In the genomic region with DNA sequence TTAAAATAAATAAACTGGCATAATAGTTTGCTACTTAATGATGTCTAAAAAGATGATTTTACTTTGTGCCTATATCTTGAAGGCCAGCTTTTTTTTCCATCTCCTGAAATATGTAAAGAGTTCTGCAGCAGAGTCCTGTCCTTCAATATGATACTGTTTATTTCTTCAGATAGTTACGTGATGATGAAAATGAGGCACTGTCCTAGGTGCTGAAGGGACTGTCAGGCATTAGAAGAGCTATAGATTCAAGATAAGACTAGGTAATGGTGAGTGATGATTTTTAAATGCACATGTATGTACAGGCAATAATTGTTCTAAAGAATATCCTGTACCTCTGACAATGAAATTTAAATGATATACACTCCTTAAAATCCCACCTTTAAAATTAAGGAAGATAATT, we compare ENCODE assay signal across 17 cellular contexts.
DNase-seq lines count a peak whose midpoint lies in the region; ATAC-seq and TF ChIP-seq lines count a peak whose summit lies in the region.
"Had no signal": no experiment of that assay in that cellular context is flagged by ENCODE, and none has a peak within 500 bp of the region (broad histone marks: within the 10 kb centered on the region; RNA-seq: fewer than 3 reads in every experiment).

No MANE protein-coding gene starts in this region.

- H3K4me2 ChIP-seq in neural progenitor cell, result no peak overlapping the region

- H3K9me3 ChIP-seq in neural progenitor cell (ENCODE audit: low read depth), result no peaks in the 10 kb centered on the region
- H3K9me3 ChIP-seq: body of pancreas, Caco-2, tibial artery had no signal

- no peaks in the 10 kb centered on the region for H3K27me3 Mint-ChIP-seq in neural progenitor cell (ENCODE audit: insufficient read depth, low read depth)

- H3K27ac Mint-ChIP-seq in neural progenitor cell, result no peak overlapping the region
- H3K27ac Mint-ChIP-seq: WTC11 had no signal

- TF ChIP-seq CTCF in cardiac fibroblast (IDR thresholded peaks at IDR 0.05; ENCODE audit: low read depth, low read length) (no peak), neural progenitor cell (IDR thresholded peaks at IDR 0.05) (no peak)

- H3K4me1 ChIP-seq in neural progenitor cell, result peaks cover 8% of the 10 kb centered on the region
- H3K4me1 ChIP-seq: body of pancreas, Caco-2, tibial artery had no signal

- peaks cover 22% of the 10 kb centered on the region for H3K4me1 Mint-ChIP-seq in neural progenitor cell

- peaks cover 6% of the 10 kb centered on the region for H3F3A ChIP-seq in neural progenitor cell (ENCODE audit: low read depth)

- H3K9ac ChIP-seq in neural progenitor cell, result no peak overlapping the region

- H4K20me1 ChIP-seq in neural progenitor cell (ENCODE audit: low read depth), result peaks cover 7% of the 10 kb centered on the region

- ATAC-seq in HG02623 (IDR thresholded peaks at IDR 0.05; ENCODE audit: unreplicated experiment), result no peak
- ATAC-seq: body of pancreas, WTC11 had no signal

- peaks cover 2% of the 10 kb centered on the region for H3K9me3 Mint-ChIP-seq in neural progenitor cell

- DNase-seq in DMS 273 (lab: John Stamatoyannopoulos, UW; ENCODE audit: unreplicated experiment) (peak; percentile 18), DMS 273 treated with DMSO at 0.1 percent for 48 hours (lab: John Stamatoyannopoulos, UW) (no peak), RKO (ENCODE audit: low spot score) (peak; percentile 51), cardiac fibroblast (ENCODE audit: low read depth in 2 of 2) (peak; percentile 0 to 16), neural progenitor cell (ENCODE audit: low spot score) (peak; percentile 35), NCI-H1436 treated with DMSO at 0.1 percent for 48 hours (lab: John Stamatoyannopoulos, UW) (no peak)
- DNase-seq in stimulated activated CD4-positive, alpha-beta T cell treated with anti-CD3 and anti-CD28 coated beads, Interleukin-2, amount 100 ng/mL, for 48 hours, result no peak
- DNase-seq: body of pancreas, hippocampal formation, NCI-H1105 treated with DMSO at 0.1 percent for 48 hours, NCI-H526, Right ventricle myocardium superior, tibial artery had no signal

- no peaks in the 10 kb centered on the region for H3K79me2 ChIP-seq in neural progenitor cell (ENCODE audit: low read depth)

- H3K4me3 ChIP-seq in cardiac fibroblast (replicated peaks in 1 of 2; ENCODE audit: low read depth in 2 of 2, low read length in 2 of 2), result no peak overlapping the region
- H3K4me3 ChIP-seq in neural progenitor cell, result no peak overlapping the region
- H3K4me3 ChIP-seq: body of pancreas, tibial artery had no signal

- H3K36me3 Mint-ChIP-seq in neural progenitor cell, result no peaks in the 10 kb centered on the region
- H3K36me3 Mint-ChIP-seq: WTC11 had no signal

- no peaks in the 10 kb centered on the region for H3K36me3 ChIP-seq in neural progenitor cell
- H3K36me3 ChIP-seq: tibial artery had no signal

- H3K4me3 Mint-ChIP-seq in neural progenitor cell, result no peak overlapping the region
- H3K4me3 Mint-ChIP-seq: WTC11 had no signal

- H3K27ac ChIP-seq in neural progenitor cell, result no peak overlapping the region
- H3K27ac ChIP-seq: 22Rv1, body of pancreas, tibial artery had no signal

- no peaks in the 10 kb centered on the region for H3K27me3 ChIP-seq in neural progenitor cell
- H3K27me3 ChIP-seq: body of pancreas, tibial artery had no signal

- no peak overlapping the region for H2AFZ ChIP-seq in neural progenitor cell (replicated peaks)

Comparison
In these comparisons a context has a peak if more than half of its experiments do, and no peak if none do; other contexts are left out.
1. DNase-seq: peak in DMS 273 (single experiment), RKO (single experiment), cardiac fibroblast (2 of 2) and neural progenitor cell (single experiment); none in DMS 273 treated with DMSO at 0.1 percent for 48 hours (single experiment), stimulated activated CD4-positive, alpha-beta T cell treated with anti-CD3 and anti-CD28 coated beads, Interleukin-2, amount 100 ng/mL, for 48 hours (0 of 2) and NCI-H1436 treated with DMSO at 0.1 percent for 48 hours (single experiment).